Comparison of ENCODE assay signal across 19 cellular contexts in genomic region chr17:3986939-3987335, GRCh38. TPM values are rescaled to one million over a fixed set of nuclear protein-coding genes. Genes with fewer than 3 reads are reported as not detected.
DNase-seq lines count a peak whose midpoint lies in the region.
"Had no signal": no experiment of that assay in that cellular context is flagged by ENCODE, and none has a peak within 500 bp of the region (broad histone marks: within the 10 kb centered on the region; RNA-seq: fewer than 3 reads in every experiment).

No MANE protein-coding gene starts in this region.

- no peak overlapping the region for H3K9ac ChIP-seq in Karpas-422 (ENCODE audit: low read length)

- H2AFZ ChIP-seq in Karpas-422 (ENCODE audit: low read length): no peak overlapping the region
- H2AFZ ChIP-seq: PC-9 had no signal

- peak; percentile 37 for DNase-seq in activated effector memory CD4-positive, alpha-beta T cell treated with anti-CD3 and anti-CD28 coated beads, Interleukin-2, amount 50 U/mL, for 16 hours
- no peak for DNase-seq in activated effector memory CD4-positive, alpha-beta T cell treated with Interleukin-2 at 50 U/mL for 16 hours
- DNase-seq in Karpas-422 (no peak), islet precursor cell (peak; percentile 47), posterior vena cava (ENCODE audit: low spot score) (peak; percentile 64), NCI-H1694 (lab: John Stamatoyannopoulos, UW) (no peak), hepatic stellate cell (ENCODE audit: low spot score) (no peak), OCI-M1 (lab: John Stamatoyannopoulos, UW) (no peak)
- DNase-seq: 8988T; Caco-2; CD4-positive, alpha-beta T cell; GF-D8; NCI-H1092; NCI-H146; NCI-H2081; NK-92 treated with Interleukin-12 subunit alpha and Interleukin-12 subunit beta, amount 100 ng/mL, for 24 hours; PC-9; SIG-M5 had no signal

- H3K27me3 ChIP-seq in Karpas-422 (ENCODE audit: low read length): no peaks in the 10 kb centered on the region

- peak overlapping the region; percentile 10; the same call in 1 of the 2 replicates for H3K4me3 ChIP-seq in Karpas-422 (ENCODE audit: low read length)
- H3K4me3 ChIP-seq: PC-9 had no signal

- intact Hi-C loops in posterior vena cava (cut with DNase I): no loop called here

- peaks cover 13% of the 10 kb centered on the region for H3K4me1 ChIP-seq in Karpas-422 (ENCODE audit: low read length)
- H3K4me1 ChIP-seq: Caco-2 had no signal

- no peak overlapping the region for H3K27ac ChIP-seq in Karpas-422 (ENCODE audit: low read length)
- H3K27ac ChIP-seq: PC-9, RWPE1 had no signal

- no peaks in the 10 kb centered on the region for H3K36me3 ChIP-seq in Karpas-422 (ENCODE audit: insufficient read depth, low read length)

- peak overlapping the region; percentile 41 for H3K4me2 ChIP-seq in Karpas-422 (ENCODE audit: low read depth, low read length, poor library complexity, severe bottlenecking)
- H3K4me2 ChIP-seq: PC-9 had no signal

- H3K79me2 ChIP-seq in Karpas-422 (ENCODE audit: low read length): no peaks in the 10 kb centered on the region

- H3K9me3 ChIP-seq in Karpas-422 (ENCODE audit: low read length): no peaks in the 10 kb centered on the region
- H3K9me3 ChIP-seq: Caco-2 had no signal

- no peaks in the 10 kb centered on the region for H3K9me2 ChIP-seq in Karpas-422 (replicated peaks; ENCODE audit: insufficient read depth, low read length)

- H4K20me1 ChIP-seq in Karpas-422 (ENCODE audit: insufficient read depth, low read depth, low read length): 0 out of 2 replicates have a peak, but pooled peaks cover 4% of the 10 kb centered on the region

RNA-seq across cellular contexts. Expression of gene ATP2A3, which starts 22.7 kb away (rescaled TPM):
- total RNA-seq in Karpas-422 (2014; rRNA removed; shearing (Covaris generic); ENCODE audit: low replicate concordance): 101 and 204 TPM in 2 replicates
- total RNA-seq in posterior vena cava: 10 to 100 TPM; 27.5 to 27.7 TPM

Comparison
In these comparisons a context has a peak if more than half of its experiments do, and no peak if none do; other contexts are left out.
1. DNase-seq: peak in activated effector memory CD4-positive, alpha-beta T cell treated with anti-CD3 and anti-CD28 coated beads, Interleukin-2, amount 50 U/mL, for 16 hours (single experiment), islet precursor cell (single experiment) and posterior vena cava (single experiment); none in activated effector memory CD4-positive, alpha-beta T cell treated with Interleukin-2 at 50 U/mL for 16 hours (single experiment), Karpas-422 (single experiment), NCI-H1694 (single experiment), hepatic stellate cell (single experiment) and OCI-M1 (single experiment).